20 cellular contexts compared by ENCODE assay signal in the genomic region with DNA sequence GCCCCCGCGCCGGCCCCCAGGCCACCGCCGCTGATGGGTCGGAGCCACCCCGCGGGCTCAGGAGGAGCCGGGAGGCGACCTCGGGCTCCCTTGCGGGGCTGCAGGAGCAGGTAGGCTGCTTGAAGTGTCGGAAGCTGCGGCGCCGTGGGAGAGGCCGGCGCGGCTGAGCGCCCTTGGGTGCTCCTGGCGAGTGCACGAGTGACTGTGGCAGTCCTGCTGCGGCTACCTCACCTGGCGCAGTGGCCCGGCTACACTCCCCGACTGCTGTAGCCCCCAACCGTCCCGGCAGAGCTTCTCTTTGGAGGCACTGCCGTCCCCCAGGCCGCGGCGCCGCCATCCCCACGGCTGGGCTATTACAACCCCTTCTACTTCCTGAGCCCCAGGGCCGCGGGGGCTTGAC. TPM values are rescaled to one million over a fixed set of nuclear protein-coding genes. Genes with fewer than 3 reads are reported as not detected.
"Had no signal": no experiment of that assay in that cellular context is flagged by ENCODE, and none has a peak within 500 bp of the region (broad histone marks: within the 10 kb centered on the region; RNA-seq: fewer than 3 reads in every experiment).

No MANE protein-coding gene starts in this region.

- ATAC-seq: foreskin keratinocyte; natural killer cell treated with Interleukin-12 subunit alpha and Interleukin-12 subunit beta and Interleukin-15 and Interleukin-18, amount 100 ng/mL, for 72 hours; stimulated activated naive B cell treated with anti-CD40 and anti-IgM and Interleukin-4, amounts not matched to agents 10 μg/mL and 1 μg/mL and 100 μg/mL, for 72 hours had no signal

- H3K4me1 Mint-ChIP-seq: endodermal cell; stimulated activated naive B cell treated with anti-CD40 and anti-IgM and Interleukin-4, amounts not matched to agents 10 μg/mL and 1 μg/mL and 100 μg/mL, for 72 hours had no signal

- H3K36me3 ChIP-seq: neural progenitor cell, prostate gland, right lobe of liver, spleen, thyroid gland, upper lobe of left lung had no signal

- H3K9me3 ChIP-seq: prostate gland, right lobe of liver, thyroid gland, upper lobe of left lung had no signal

- H3K9me3 Mint-ChIP-seq: endodermal cell had no signal

- H3K36me3 Mint-ChIP-seq: natural killer cell treated with Interleukin-12 subunit alpha and Interleukin-12 subunit beta and Interleukin-15 and Interleukin-18, amount 100 ng/mL, for 72 hours; neural progenitor cell; stimulated activated naive B cell treated with anti-CD40 and anti-IgM and Interleukin-4, amounts not matched to agents 10 μg/mL and 1 μg/mL and 100 μg/mL, for 72 hours had no signal

- H3K27ac Mint-ChIP-seq: endodermal cell; mesothelial cell of epicardium; natural killer cell treated with Interleukin-12 subunit alpha and Interleukin-12 subunit beta and Interleukin-15 and Interleukin-18, amount 100 ng/mL, for 72 hours; neural progenitor cell; stimulated activated naive B cell treated with anti-CD40 and anti-IgM and Interleukin-4, amounts not matched to agents 10 μg/mL and 1 μg/mL and 100 μg/mL, for 72 hours had no signal

- H3K27me3 ChIP-seq: foreskin keratinocyte, neural progenitor cell had no signal

- H3K4me3 ChIP-seq: coronary artery, neural progenitor cell, prostate gland, right lobe of liver, spleen, thyroid gland, upper lobe of left lung had no signal

- H3K4me3 Mint-ChIP-seq: endodermal cell; mesothelial cell of epicardium; natural killer cell treated with Interleukin-12 subunit alpha and Interleukin-12 subunit beta and Interleukin-15 and Interleukin-18, amount 100 ng/mL, for 72 hours; neural progenitor cell; stimulated activated naive B cell treated with anti-CD40 and anti-IgM and Interleukin-4, amounts not matched to agents 10 μg/mL and 1 μg/mL and 100 μg/mL, for 72 hours had no signal

- H3K27ac ChIP-seq: coronary artery, foreskin keratinocyte, neural progenitor cell, parathyroid adenoma, prostate gland, right lobe of liver, spleen, thyroid gland, upper lobe of left lung had no signal

- H3K4me1 ChIP-seq: foreskin keratinocyte, neural progenitor cell, parathyroid adenoma, prostate gland, right lobe of liver, spleen, thyroid gland, upper lobe of left lung had no signal

- H3K27me3 Mint-ChIP-seq: natural killer cell treated with Interleukin-12 subunit alpha and Interleukin-12 subunit beta and Interleukin-15 and Interleukin-18, amount 100 ng/mL, for 72 hours had no signal

- DNase-seq: caudate nucleus; effector CD4-positive, alpha-beta T cell; endodermal cell; erythroblast; foreskin keratinocyte; kidney glomerular epithelial cell; right lobe of liver; spleen; stimulated activated CD4-positive, alpha-beta T cell treated with anti-CD3 and anti-CD28 coated beads, Interleukin-15, amount 100 ng/mL, for 24 hours; stimulated activated CD4-positive, alpha-beta T cell treated with anti-CD3 and anti-CD28 coated beads, Interleukin-1b, Interleukin-23, amount 100 ng/mL, for 48 hours; stimulated activated CD4-positive, alpha-beta T cell treated with anti-CD3 and anti-CD28 coated beads, Interleukin-4, amount 100 ng/mL, for 24 hours; stimulated activated naive B cell treated with anti-CD40 and anti-IgM and Interleukin-4, amounts not matched to agents 10 μg/mL and 1 μg/mL and 100 μg/mL, for 72 hours; thyroid gland had no signal

RNA-seq across cellular contexts. Expression of gene LYPD6, which starts 10.0 kb away (rescaled TPM):
- total RNA-seq: natural killer cell treated with Interleukin-12 subunit alpha and Interleukin-12 subunit beta and Interleukin-15 and Interleukin-18, amount 100 ng/mL, for 72 hours had no signal
